ENCODE assay signal across 25 cellular contexts in the genomic region with DNA sequence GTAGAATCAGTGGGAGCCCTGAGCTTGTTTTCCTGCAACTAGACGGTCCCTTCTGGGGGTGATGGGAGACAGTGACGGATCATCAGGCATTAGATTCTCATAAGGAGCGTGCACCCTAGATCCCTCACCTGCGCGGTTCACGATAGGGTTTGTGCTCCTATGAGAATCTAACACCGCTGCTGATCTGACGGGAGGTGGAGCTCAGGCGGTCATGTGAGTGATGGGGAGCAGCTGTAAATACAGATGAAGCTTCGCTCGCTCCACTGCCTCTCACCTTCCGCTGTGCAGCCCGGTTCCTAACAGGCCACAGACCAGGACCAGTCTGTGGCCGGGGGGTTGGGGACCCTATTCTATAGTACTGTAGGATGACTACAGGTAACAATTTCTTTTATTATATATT.
"Had no signal": no experiment of that assay in that cellular context is flagged by ENCODE, and none has a peak within 500 bp of the region (broad histone marks: within the 10 kb centered on the region; RNA-seq: fewer than 3 reads in every experiment).

No MANE protein-coding gene starts in this region.

- H3K9me3 ChIP-seq: esophagus squamous epithelium, gastrocnemius medialis, lower lobe of right lung, mucosa of descending colon had no signal

- H3K27ac Mint-ChIP-seq: dendritic cell treated with granulocyte-macrophage colony-stimulating factor and Interleukin-4, amounts not matched to agents 40 ng/mL and 50 ng/mL, for 4 days; effector memory CD8-positive, alpha-beta T cell; endodermal cell; mesothelial cell of epicardium had no signal

- ATAC-seq: effector memory CD8-positive, alpha-beta T cell; esophagus mucosa; gastrocnemius medialis; heart right ventricle; left colon; left lung; left ventricle myocardium superior; lower lobe of right lung; mucosa of descending colon had no signal

- H3K4me3 ChIP-seq: coronary artery, esophagus squamous epithelium, gastrocnemius medialis, heart right ventricle, left lung, lower lobe of right lung, mucosa of descending colon had no signal

- H3K36me3 ChIP-seq: esophagus squamous epithelium, gastrocnemius medialis, heart right ventricle, left lung, lower lobe of right lung had no signal

- H3K9me3 Mint-ChIP-seq: endodermal cell had no signal

- H3K27ac ChIP-seq: coronary artery, epithelial cell of prostate, esophagus squamous epithelium, gastrocnemius medialis, heart right ventricle, left lung, lower lobe of right lung had no signal

- H3K27me3 ChIP-seq: esophagus squamous epithelium, gastrocnemius medialis, heart right ventricle, left lung had no signal

- DNase-seq: effector CD8-positive, alpha-beta T cell; effector memory CD8-positive, alpha-beta T cell; endodermal cell; erythroblast; esophagus squamous epithelium; foreskin fibroblast; foreskin melanocyte; gastrocnemius medialis; glutamatergic neuron; head of caudate nucleus; heart right ventricle; hippocampal formation; kidney; kidney glomerular epithelial cell; left colon; left lung; left ventricle myocardium superior; lower lobe of right lung; mesenchymal stem cell; mucosa of descending colon had no signal

- H3K36me3 Mint-ChIP-seq: mesothelial cell of epicardium had no signal
